2 cellular contexts compared by ENCODE assay signal in genomic region chr3:57110797-57111196, GRCh38.
TF ChIP-seq lines count a peak whose summit lies in the region.

No MANE protein-coding gene starts in this region.

TF ChIP-seq in GM23338, 12 proteins besides CTCF, POLR2A, EP300 and RAD21 (continued from another document):
- TF ChIP-seq, protein P1, sequence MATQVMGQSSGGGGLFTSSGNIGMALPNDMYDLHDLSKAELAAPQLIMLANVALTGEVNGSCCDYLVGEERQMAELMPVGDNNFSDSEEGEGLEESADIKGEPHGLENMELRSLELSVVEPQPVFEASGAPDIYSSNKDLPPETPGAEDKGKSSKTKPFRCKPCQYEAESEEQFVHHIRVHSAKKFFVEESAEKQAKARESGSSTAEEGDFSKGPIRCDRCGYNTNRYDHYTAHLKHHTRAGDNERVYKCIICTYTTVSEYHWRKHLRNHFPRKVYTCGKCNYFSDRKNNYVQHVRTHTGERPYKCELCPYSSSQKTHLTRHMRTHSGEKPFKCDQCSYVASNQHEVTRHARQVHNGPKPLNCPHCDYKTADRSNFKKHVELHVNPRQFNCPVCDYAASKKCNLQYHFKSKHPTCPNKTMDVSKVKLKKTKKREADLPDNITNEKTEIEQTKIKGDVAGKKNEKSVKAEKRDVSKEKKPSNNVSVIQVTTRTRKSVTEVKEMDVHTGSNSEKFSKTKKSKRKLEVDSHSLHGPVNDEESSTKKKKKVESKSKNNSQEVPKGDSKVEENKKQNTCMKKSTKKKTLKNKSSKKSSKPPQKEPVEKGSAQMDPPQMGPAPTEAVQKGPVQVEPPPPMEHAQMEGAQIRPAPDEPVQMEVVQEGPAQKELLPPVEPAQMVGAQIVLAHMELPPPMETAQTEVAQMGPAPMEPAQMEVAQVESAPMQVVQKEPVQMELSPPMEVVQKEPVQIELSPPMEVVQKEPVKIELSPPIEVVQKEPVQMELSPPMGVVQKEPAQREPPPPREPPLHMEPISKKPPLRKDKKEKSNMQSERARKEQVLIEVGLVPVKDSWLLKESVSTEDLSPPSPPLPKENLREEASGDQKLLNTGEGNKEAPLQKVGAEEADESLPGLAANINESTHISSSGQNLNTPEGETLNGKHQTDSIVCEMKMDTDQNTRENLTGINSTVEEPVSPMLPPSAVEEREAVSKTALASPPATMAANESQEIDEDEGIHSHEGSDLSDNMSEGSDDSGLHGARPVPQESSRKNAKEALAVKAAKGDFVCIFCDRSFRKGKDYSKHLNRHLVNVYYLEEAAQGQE (IDR thresholded peaks at IDR 0.05; ENCODE audit: unreplicated experiment), result no peak
- TF ChIP-seq, protein P2, sequence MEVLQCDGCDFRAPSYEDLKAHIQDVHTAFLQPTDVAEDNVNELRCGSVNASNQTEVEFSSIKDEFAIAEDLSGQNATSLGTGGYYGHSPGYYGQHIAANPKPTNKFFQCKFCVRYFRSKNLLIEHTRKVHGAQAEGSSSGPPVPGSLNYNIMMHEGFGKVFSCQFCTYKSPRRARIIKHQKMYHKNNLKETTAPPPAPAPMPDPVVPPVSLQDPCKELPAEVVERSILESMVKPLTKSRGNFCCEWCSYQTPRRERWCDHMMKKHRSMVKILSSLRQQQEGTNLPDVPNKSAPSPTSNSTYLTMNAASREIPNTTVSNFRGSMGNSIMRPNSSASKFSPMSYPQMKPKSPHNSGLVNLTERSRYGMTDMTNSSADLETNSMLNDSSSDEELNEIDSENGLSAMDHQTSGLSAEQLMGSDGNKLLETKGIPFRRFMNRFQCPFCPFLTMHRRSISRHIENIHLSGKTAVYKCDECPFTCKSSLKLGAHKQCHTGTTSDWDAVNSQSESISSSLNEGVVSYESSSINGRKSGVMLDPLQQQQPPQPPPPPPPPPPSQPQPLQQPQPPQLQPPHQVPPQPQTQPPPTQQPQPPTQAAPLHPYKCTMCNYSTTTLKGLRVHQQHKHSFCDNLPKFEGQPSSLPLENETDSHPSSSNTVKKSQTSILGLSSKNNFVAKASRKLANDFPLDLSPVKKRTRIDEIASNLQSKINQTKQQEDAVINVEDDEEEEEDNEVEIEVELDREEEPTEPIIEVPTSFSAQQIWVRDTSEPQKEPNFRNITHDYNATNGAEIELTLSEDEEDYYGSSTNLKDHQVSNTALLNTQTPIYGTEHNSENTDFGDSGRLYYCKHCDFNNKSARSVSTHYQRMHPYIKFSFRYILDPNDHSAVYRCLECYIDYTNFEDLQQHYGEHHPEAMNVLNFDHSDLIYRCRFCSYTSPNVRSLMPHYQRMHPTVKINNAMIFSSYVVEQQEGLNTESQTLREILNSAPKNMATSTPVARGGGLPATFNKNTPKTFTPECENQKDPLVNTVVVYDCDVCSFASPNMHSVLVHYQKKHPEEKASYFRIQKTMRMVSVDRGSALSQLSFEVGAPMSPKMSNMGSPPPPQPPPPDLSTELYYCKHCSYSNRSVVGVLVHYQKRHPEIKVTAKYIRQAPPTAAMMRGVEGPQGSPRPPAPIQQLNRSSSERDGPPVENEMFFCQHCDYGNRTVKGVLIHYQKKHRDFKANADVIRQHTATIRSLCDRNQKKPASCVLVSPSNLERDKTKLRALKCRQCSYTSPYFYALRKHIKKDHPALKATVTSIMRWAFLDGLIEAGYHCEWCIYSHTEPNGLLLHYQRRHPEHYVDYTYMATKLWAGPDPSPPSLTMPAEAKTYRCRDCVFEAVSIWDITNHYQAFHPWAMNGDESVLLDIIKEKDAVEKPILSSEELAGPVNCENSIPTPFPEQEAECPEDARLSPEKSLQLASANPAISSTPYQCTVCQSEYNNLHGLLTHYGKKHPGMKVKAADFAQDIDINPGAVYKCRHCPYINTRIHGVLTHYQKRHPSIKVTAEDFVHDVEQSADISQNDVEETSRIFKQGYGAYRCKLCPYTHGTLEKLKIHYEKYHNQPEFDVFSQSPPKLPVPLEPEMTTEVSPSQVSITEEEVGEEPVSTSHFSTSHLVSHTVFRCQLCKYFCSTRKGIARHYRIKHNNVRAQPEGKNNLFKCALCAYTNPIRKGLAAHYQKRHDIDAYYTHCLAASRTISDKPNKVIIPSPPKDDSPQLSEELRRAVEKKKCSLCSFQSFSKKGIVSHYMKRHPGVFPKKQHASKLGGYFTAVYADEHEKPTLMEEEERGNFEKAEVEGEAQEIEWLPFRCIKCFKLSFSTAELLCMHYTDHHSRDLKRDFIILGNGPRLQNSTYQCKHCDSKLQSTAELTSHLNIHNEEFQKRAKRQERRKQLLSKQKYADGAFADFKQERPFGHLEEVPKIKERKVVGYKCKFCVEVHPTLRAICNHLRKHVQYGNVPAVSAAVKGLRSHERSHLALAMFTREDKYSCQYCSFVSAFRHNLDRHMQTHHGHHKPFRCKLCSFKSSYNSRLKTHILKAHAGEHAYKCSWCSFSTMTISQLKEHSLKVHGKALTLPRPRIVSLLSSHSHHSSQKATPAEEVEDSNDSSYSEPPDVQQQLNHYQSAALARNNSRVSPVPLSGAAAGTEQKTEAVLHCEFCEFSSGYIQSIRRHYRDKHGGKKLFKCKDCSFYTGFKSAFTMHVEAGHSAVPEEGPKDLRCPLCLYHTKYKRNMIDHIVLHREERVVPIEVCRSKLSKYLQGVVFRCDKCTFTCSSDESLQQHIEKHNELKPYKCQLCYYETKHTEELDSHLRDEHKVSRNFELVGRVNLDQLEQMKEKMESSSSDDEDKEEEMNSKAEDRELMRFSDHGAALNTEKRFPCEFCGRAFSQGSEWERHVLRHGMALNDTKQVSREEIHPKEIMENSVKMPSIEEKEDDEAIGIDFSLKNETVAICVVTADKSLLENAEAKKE (CRISPR knock-in tag; IDR thresholded peaks at IDR 0.05), result no peak
- no peak for TF ChIP-seq ZNF114 (CRISPR knock-in tag; IDR thresholded peaks at IDR 0.05)
- TF ChIP-seq POLR2AphosphoS5 (IDR thresholded peaks at IDR 0.05; ENCODE audit: low read depth), result no peak
- no peak for TF ChIP-seq NANOG (IDR thresholded peaks at IDR 0.05; ENCODE audit: borderline replicate concordance)
- TF ChIP-seq, protein P3, sequence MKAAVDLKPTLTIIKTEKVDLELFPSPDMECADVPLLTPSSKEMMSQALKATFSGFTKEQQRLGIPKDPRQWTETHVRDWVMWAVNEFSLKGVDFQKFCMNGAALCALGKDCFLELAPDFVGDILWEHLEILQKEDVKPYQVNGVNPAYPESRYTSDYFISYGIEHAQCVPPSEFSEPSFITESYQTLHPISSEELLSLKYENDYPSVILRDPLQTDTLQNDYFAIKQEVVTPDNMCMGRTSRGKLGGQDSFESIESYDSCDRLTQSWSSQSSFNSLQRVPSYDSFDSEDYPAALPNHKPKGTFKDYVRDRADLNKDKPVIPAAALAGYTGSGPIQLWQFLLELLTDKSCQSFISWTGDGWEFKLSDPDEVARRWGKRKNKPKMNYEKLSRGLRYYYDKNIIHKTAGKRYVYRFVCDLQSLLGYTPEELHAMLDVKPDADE (IDR thresholded peaks at IDR 0.05), result no peak
- no peak for TF ChIP-seq JUNB (IDR thresholded peaks at IDR 0.05; ENCODE audit: unreplicated experiment)
- TF ChIP-seq ZNF331 (CRISPR knock-in tag; IDR thresholded peaks at IDR 0.05; ENCODE audit: low read depth), result no peak
- no peak for TF ChIP-seq EZH2 (IDR thresholded peaks at IDR 0.05; ENCODE audit: low read depth, unreplicated experiment)
- no peak for TF ChIP-seq CREB1 (CRISPR knock-in tag; IDR thresholded peaks at IDR 0.05; ENCODE audit: low read depth)
- no peak for TF ChIP-seq STAT1 (IDR thresholded peaks at IDR 0.05; ENCODE audit: unreplicated experiment)
TF ChIP-seq in GM23338: peak in this region for 0.

TF ChIP-seq in neural cell, 6 proteins besides CTCF, POLR2A, EP300 and RAD21 (continued from another document):
- TF ChIP-seq, protein P1 (IDR thresholded peaks at IDR 0.05; ENCODE audit: borderline replicate concordance), result no peak
